ENCODE assay signal across 1 cellular context in genomic region chr19:11697284-11697855, GRCh38.
A peak's percentile ranks its signal among the peaks of the same experiment; 100 is the strongest.
TF ChIP-seq lines count a peak whose summit lies in the region.

No MANE protein-coding gene starts in this region.

TF ChIP-seq in H1, 55 proteins besides CTCF, POLR2A, EP300 and RAD21:
- TF ChIP-seq SRF (IDR thresholded peaks at IDR 0.05; ENCODE audit: low read depth, low read length) = no peak
- 0 out of 2 replicates have a peak, but pooled peaks have one; percentile 15 for TF ChIP-seq TCF12 (IDR thresholded peaks at IDR 0.05; ENCODE audit: low read depth, low read length)
